Comparison of ENCODE assay signal across 31 cellular contexts in genomic region chr2:106011993-106012392, GRCh38.
"Had no signal": no experiment of that assay in that cellular context is flagged by ENCODE, and none has a peak within 500 bp of the region (broad histone marks: within the 10 kb centered on the region; RNA-seq: fewer than 3 reads in every experiment).

No MANE protein-coding gene starts in this region.

- H3K9me3 ChIP-seq: ovary, right lobe of liver had no signal

- DNase-seq: activated CD4-positive, alpha-beta memory T cell treated with anti-CD3 and anti-CD28 coated beads, Interleukin-2, amount 10 ng/mL, durations not matched to agents 7 days and 5 days; activated CD4-positive, alpha-beta T cell treated with anti-CD3 and anti-CD28 coated beads, Interleukin-2, amount 10 ng/mL, durations not matched to agents 24 days and 14 days; activated CD4-positive, CD25-positive, alpha-beta regulatory T cell treated with anti-CD3 and anti-CD28 coated beads, Interleukin-2, amount 50 U/mL, for 72 hours; activated CD8-positive, alpha-beta memory T cell treated with anti-CD3 and anti-CD28 coated beads, Interleukin-2, amount 50 U/mL, for 48 hours; activated gamma-delta T cell treated with Interleukin-2 at 50 U/mL for 16 hours; activated naive CD8-positive, alpha-beta T cell treated with anti-CD3 and anti-CD28 coated beads, Interleukin-2, amount 50 U/mL, for 24 hours; activated T-cell treated with anti-CD3 and anti-CD28 coated beads, Interleukin-2, amount 50 U/mL, for 24 hours; effector memory CD4-positive, alpha-beta T cell; foreskin fibroblast; head of caudate nucleus; hypothalamus; left ventricle myocardium superior; naive B cell; ovary; right lobe of liver; stimulated activated CD4-positive, alpha-beta T cell treated with anti-CD3 and anti-CD28 coated beads, Interleukin-12 subunit alpha, Interleukin-12 subunit beta, amount 100 ng/mL, for 4 hours; stimulated activated CD4-positive, alpha-beta T cell treated with anti-CD3 and anti-CD28 coated beads, Interleukin-4, amount 100 ng/mL, for 1 hour; stimulated activated naive CD8-positive, alpha-beta T cell treated with anti-CD3 and anti-CD28 coated beads, Interleukin-15, Interleukin-2, amounts not matched to agents 100 U/mL and 50 U/mL, for 24 hours; SW 1271; T-helper 9 cell; upper lobe of left lung had no signal

- H3K4me3 Mint-ChIP-seq: activated CD4-positive, alpha-beta memory T cell treated with anti-CD3 and anti-CD28 coated beads, Interleukin-2, amount 10 ng/mL, durations not matched to agents 7 days and 5 days; activated CD4-positive, alpha-beta T cell treated with anti-CD3 and anti-CD28 coated beads, Interleukin-2, amount 10 ng/mL, durations not matched to agents 24 days and 14 days; activated naive CD4-positive, alpha-beta T cell treated with anti-CD3 and anti-CD28 coated beads, Interleukin-2, amount 50 U/mL, for 24 hours; activated naive CD8-positive, alpha-beta T cell treated with anti-CD3 and anti-CD28 coated beads, Interleukin-2, amount 50 U/mL, for 24 hours; activated T-cell treated with anti-CD3 and anti-CD28 coated beads, Interleukin-2, amount 50 U/mL, for 24 hours; T-helper 1 cell treated with Interleukin-12 subunit alpha and Interleukin-12 subunit beta and Interleukin-4 antibody, amounts not matched to agents 30 μg/mL and 1 μg/mL, for 36 hours had no signal

- H3K4me1 ChIP-seq: upper lobe of left lung had no signal

- H3K27me3 Mint-ChIP-seq: activated CD4-positive, alpha-beta memory T cell treated with anti-CD3 and anti-CD28 coated beads, Interleukin-2, amount 10 ng/mL, durations not matched to agents 7 days and 5 days; activated CD4-positive, alpha-beta T cell treated with anti-CD3 and anti-CD28 coated beads, Interleukin-2, amount 10 ng/mL, durations not matched to agents 24 days and 14 days; activated naive CD4-positive, alpha-beta T cell treated with anti-CD3 and anti-CD28 coated beads, Interleukin-2, amount 50 U/mL, for 24 hours; activated naive CD8-positive, alpha-beta T cell treated with anti-CD3 and anti-CD28 coated beads, Interleukin-2, amount 50 U/mL, for 24 hours; activated T-cell treated with anti-CD3 and anti-CD28 coated beads, Interleukin-2, amount 50 U/mL, for 24 hours; progenitor cell of endocrine pancreas had no signal

- FAIRE-seq: bronchial epithelial cell, colon, islet of Langerhans, TTC549 had no signal

- H3K4me3 ChIP-seq: dorsolateral prefrontal cortex, ovary, right lobe of liver, skin epidermis, upper lobe of left lung had no signal

- H3K4me1 Mint-ChIP-seq: activated CD4-positive, alpha-beta memory T cell treated with anti-CD3 and anti-CD28 coated beads, Interleukin-2, amount 10 ng/mL, durations not matched to agents 7 days and 5 days; naive B cell had no signal

- H3K27ac Mint-ChIP-seq: activated CD4-positive, alpha-beta memory T cell treated with anti-CD3 and anti-CD28 coated beads, Interleukin-2, amount 10 ng/mL, durations not matched to agents 7 days and 5 days; activated CD4-positive, alpha-beta T cell treated with anti-CD3 and anti-CD28 coated beads, Interleukin-2, amount 10 ng/mL, durations not matched to agents 24 days and 14 days; activated naive CD4-positive, alpha-beta T cell treated with anti-CD3 and anti-CD28 coated beads, Interleukin-2, amount 50 U/mL, for 24 hours; activated naive CD8-positive, alpha-beta T cell treated with anti-CD3 and anti-CD28 coated beads, Interleukin-2, amount 50 U/mL, for 24 hours; activated T-cell treated with anti-CD3 and anti-CD28 coated beads, Interleukin-2, amount 50 U/mL, for 24 hours; naive B cell; progenitor cell of endocrine pancreas; T-helper 1 cell treated with Interleukin-12 subunit alpha and Interleukin-12 subunit beta and Interleukin-4 antibody, amounts not matched to agents 30 μg/mL and 1 μg/mL, for 36 hours had no signal

- H3K36me3 ChIP-seq: ovary, right lobe of liver, upper lobe of left lung had no signal

- H3K27me3 ChIP-seq: dorsolateral prefrontal cortex, ovary, right lobe of liver, upper lobe of left lung had no signal

- H3K27ac ChIP-seq: ovary, right lobe of liver, skin epidermis, upper lobe of left lung, VCaP had no signal
